ENCODE assay signal across 28 cellular contexts in the genomic region with DNA sequence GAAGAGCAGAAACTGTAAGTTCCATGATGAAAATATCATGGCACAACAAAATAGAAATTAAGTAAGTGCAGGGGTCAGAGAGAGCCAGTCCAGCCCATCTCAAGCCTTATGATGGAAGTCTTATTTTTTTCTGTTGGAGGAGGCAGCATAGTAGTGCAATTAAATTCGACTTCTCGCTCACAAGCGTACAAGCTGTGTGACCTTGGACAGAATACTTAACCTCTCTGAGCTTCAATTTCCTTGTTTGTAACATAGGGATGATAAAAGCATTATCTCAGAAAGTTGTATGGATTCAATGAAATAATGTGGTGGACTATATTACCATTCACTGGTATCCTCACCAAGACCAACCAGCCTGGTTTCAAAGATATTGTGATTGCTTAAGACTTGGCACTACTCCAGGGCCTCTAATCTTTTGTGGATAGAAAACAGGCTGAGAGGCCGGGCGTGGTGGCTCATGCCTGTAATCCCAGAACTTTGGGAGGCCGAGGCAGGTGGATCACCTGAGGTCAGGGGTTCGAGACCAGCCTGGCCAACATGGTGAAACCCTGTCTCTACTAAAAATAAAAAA. TPM values are rescaled to one million over a fixed set of nuclear protein-coding genes. Genes with fewer than 3 reads are reported as not detected.
DNase-seq lines count a peak whose midpoint lies in the region; ATAC-seq, FAIRE-seq and TF ChIP-seq lines count a peak whose summit lies in the region.
"Had no signal": no experiment of that assay in that cellular context is flagged by ENCODE, and none has a peak within 500 bp of the region (broad histone marks: within the 10 kb centered on the region; RNA-seq: fewer than 3 reads in every experiment).

No MANE protein-coding gene starts in this region.

- H3K4me3 ChIP-seq in bronchial epithelial cell (ENCODE audit: low read depth, low read length) (no peak overlapping the region), vagina (no peak overlapping the region), testis (no peak overlapping the region), WERI-Rb-1 (ENCODE audit: low read depth, low read length) (no peak overlapping the region)
- H3K4me3 ChIP-seq: heart left ventricle, SJSA1 had no signal

- H3K9me3 ChIP-seq in vagina = no peaks in the 10 kb centered on the region
- H3K9me3 ChIP-seq in testis = no peaks in the 10 kb centered on the region
- no peaks in the 10 kb centered on the region for H3K9me3 ChIP-seq in WERI-Rb-1 (ENCODE audit: severe bottlenecking)
- H3K9me3 ChIP-seq: heart left ventricle, SJSA1 had no signal

- H3K36me3 ChIP-seq in bronchial epithelial cell (ENCODE audit: control insufficient read depth, insufficient read depth, low read length) = no peaks in the 10 kb centered on the region
- no peaks in the 10 kb centered on the region for H3K36me3 ChIP-seq in vagina
- H3K36me3 ChIP-seq in testis (ENCODE audit: low read depth, missing control alignments) = no peaks in the 10 kb centered on the region
- no peaks in the 10 kb centered on the region for H3K36me3 ChIP-seq in WERI-Rb-1
- H3K36me3 ChIP-seq: heart left ventricle, SJSA1 had no signal

- H3K27ac Mint-ChIP-seq in activated CD8-positive, alpha-beta memory T cell treated with anti-CD3 and anti-CD28 coated beads, Interleukin-2, amount 10 ng/mL, durations not matched to agents 7 days and 5 days = no peak overlapping the region
- H3K27ac Mint-ChIP-seq: activated T-helper 1 cell treated with anti-CD3 and anti-CD28 coated beads, Interleukin-12 subunit alpha, Interleukin-12 subunit beta, Interleukin-2, Interleukin-4 antibody, amounts not matched to agents 30 ng/mL and 10 ng/mL and 1 ng/mL, durations not matched to agents 14 hours and 24 hours and 36 hours; CD4-positive, CD25-positive, alpha-beta regulatory T cell; dendritic cell treated with granulocyte-macrophage colony-stimulating factor and Interleukin-4, amounts not matched to agents 40 ng/mL and 50 ng/mL, for 4 days had no signal

- peaks cover 2% of the 10 kb centered on the region for H3K27me3 ChIP-seq in bronchial epithelial cell (ENCODE audit: control insufficient read depth, insufficient read depth, low read length)
- H3K27me3 ChIP-seq in vagina = no peaks in the 10 kb centered on the region
- no peaks in the 10 kb centered on the region for H3K27me3 ChIP-seq in testis
- no peaks in the 10 kb centered on the region for H3K27me3 ChIP-seq in WERI-Rb-1 (ENCODE audit: insufficient read depth, low read depth, severe bottlenecking)
- H3K27me3 ChIP-seq: heart left ventricle, SJSA1 had no signal

- H3K27ac ChIP-seq in vagina (no peak overlapping the region), testis (no peak overlapping the region), WERI-Rb-1 (no peak overlapping the region)
- H3K27ac ChIP-seq: heart left ventricle, SJSA1 had no signal

- no peaks in the 10 kb centered on the region for H3K4me1 ChIP-seq in vagina
- no peaks in the 10 kb centered on the region for H3K4me1 ChIP-seq in testis
- H3K4me1 ChIP-seq: heart left ventricle, SJSA1 had no signal

- H3K27me3 Mint-ChIP-seq in activated CD8-positive, alpha-beta memory T cell treated with anti-CD3 and anti-CD28 coated beads, Interleukin-2, amount 10 ng/mL, durations not matched to agents 7 days and 5 days = peaks cover 11% of the 10 kb centered on the region

- no peak overlapping the region for H3K4me3 Mint-ChIP-seq in activated CD8-positive, alpha-beta memory T cell treated with anti-CD3 and anti-CD28 coated beads, Interleukin-2, amount 10 ng/mL, durations not matched to agents 7 days and 5 days
- H3K4me3 Mint-ChIP-seq: activated T-helper 1 cell treated with anti-CD3 and anti-CD28 coated beads, Interleukin-12 subunit alpha, Interleukin-12 subunit beta, Interleukin-2, Interleukin-4 antibody, amounts not matched to agents 30 ng/mL and 10 ng/mL and 1 ng/mL, durations not matched to agents 14 hours and 24 hours and 36 hours; CD4-positive, CD25-positive, alpha-beta regulatory T cell; dendritic cell treated with granulocyte-macrophage colony-stimulating factor and Interleukin-4, amounts not matched to agents 40 ng/mL and 50 ng/mL, for 4 days; neural crest cell had no signal

- no peak for FAIRE-seq in bronchial epithelial cell (lab: Jason Lieb, UNC)
- FAIRE-seq: urothelium cell line had no signal

- no peak for ATAC-seq in activated CD8-positive, alpha-beta memory T cell treated with anti-CD3 and anti-CD28 coated beads, Interleukin-2, amount 10 ng/mL, durations not matched to agents 7 days and 5 days
- ATAC-seq: heart left ventricle, right cardiac atrium had no signal

- TF ChIP-seq CTCF in bronchial epithelial cell (IDR thresholded peaks at IDR 0.05; ENCODE audit: insufficient read depth, low read length, severe bottlenecking) (no peak), vagina (IDR thresholded peaks at IDR 0.05) (no peak), testis (IDR thresholded peaks at IDR 0.05) (no peak), WERI-Rb-1 (IDR thresholded peaks at IDR 0.05; ENCODE audit: low read depth, low read length) (no peak)

- intact Hi-C loops in vagina (cut with DNase I) (no loop called here), testis (cut with DNase I; ENCODE audit: low total_unique reads) (loop anchor here (10.0 kb wide), 2 partner anchors 105 to 195 kb away; no protein-coding TSS in a partner anchor)

- CTCF ChIA-PET in activated CD8-positive, alpha-beta memory T cell treated with anti-CD3 and anti-CD28 coated beads, Interleukin-2, amount 10 ng/mL, durations not matched to agents 7 days and 5 days (lab: Charles Lee) = interaction anchor here (1.7 to 8.8 kb wide), 4 partner anchors 26 to 191 kb away, joined by 5 to 107 read pairs (median 10); partner anchors contain the start of gene MVB12B

- peak; percentile 14 for DNase-seq in activated CD8-positive, alpha-beta memory T cell treated with anti-CD3 and anti-CD28 coated beads, Interleukin-2, amount 10 ng/mL, durations not matched to agents 7 days and 5 days
- no peak for DNase-seq in activated CD8-positive, alpha-beta memory T cell treated with anti-CD3 and anti-CD28 coated beads, Interleukin-2, amount 50 U/mL, for 4 hours
- DNase-seq in bronchial epithelial cell (ENCODE audit: low read depth) (peak; percentile 11), iris pigment epithelial cell (ENCODE audit: low read depth) (peak; percentile 28), vagina (ENCODE audit: extremely low spot score in 2 of 2) (peak; percentile 10 to 37), testis (no peak), germinal center (ENCODE audit: low spot score) (no peak), WERI-Rb-1 (no peak)
- DNase-seq: 8988T; activated CD4-positive, alpha-beta T cell treated with anti-CD3 and anti-CD28 coated beads, Interleukin-2, amount 50 U/mL, for 4 hours; activated CD4-positive, CD25-positive, alpha-beta regulatory T cell; activated naive CD4-positive, alpha-beta T cell treated with anti-CD3 and anti-CD28 coated beads, Interleukin-2, amount 50 U/mL, for 16 hours; anterior cingulate cortex; CD4-positive, CD25-positive, alpha-beta regulatory T cell; heart left ventricle; kidney glomerular epithelial cell; NCI-H2029 treated with DMSO at 0.1 percent for 48 hours; NCI-H446; NCI-H82; right cardiac atrium; RPMI8226; stimulated activated CD4-positive, alpha-beta T cell treated with anti-CD3 and anti-CD28 coated beads, Interleukin-12 subunit alpha, Interleukin-12 subunit beta, amount 100 ng/mL, for 4 hours; stimulated activated CD4-positive, alpha-beta T cell treated with anti-CD3 and anti-CD28 coated beads, Interleukin-4, amount 100 ng/mL, for 1 hour had no signal

- 89 to 91% methylated on average over 7 of the region's 7 CpGs for WGBS in testis, 2 donors

- TF ChIP-seq POLR2A in vagina (IDR thresholded peaks at IDR 0.05) (no peak), testis (IDR thresholded peaks at IDR 0.05) (no peak)

- no peaks in the 10 kb centered on the region for H3K36me3 Mint-ChIP-seq in activated CD8-positive, alpha-beta memory T cell treated with anti-CD3 and anti-CD28 coated beads, Interleukin-2, amount 10 ng/mL, durations not matched to agents 7 days and 5 days
- H3K36me3 Mint-ChIP-seq: CD4-positive, CD25-positive, alpha-beta regulatory T cell had no signal

- H3K9me3 Mint-ChIP-seq in activated CD8-positive, alpha-beta memory T cell treated with anti-CD3 and anti-CD28 coated beads, Interleukin-2, amount 10 ng/mL, durations not matched to agents 7 days and 5 days (ENCODE audit: low read depth) = no peaks in the 10 kb centered on the region
- H3K9me3 Mint-ChIP-seq: activated T-helper 1 cell treated with anti-CD3 and anti-CD28 coated beads, Interleukin-12 subunit alpha, Interleukin-12 subunit beta, Interleukin-2, Interleukin-4 antibody, amounts not matched to agents 30 ng/mL and 10 ng/mL and 1 ng/mL, durations not matched to agents 14 hours and 24 hours and 36 hours; CD4-positive, CD25-positive, alpha-beta regulatory T cell; dendritic cell treated with granulocyte-macrophage colony-stimulating factor and Interleukin-4, amounts not matched to agents 40 ng/mL and 50 ng/mL, for 4 days; neural crest cell had no signal

- peaks cover 24% of the 10 kb centered on the region for H3K4me1 Mint-ChIP-seq in activated CD8-positive, alpha-beta memory T cell treated with anti-CD3 and anti-CD28 coated beads, Interleukin-2, amount 10 ng/mL, durations not matched to agents 7 days and 5 days

RNA-seq across cellular contexts. Expression of gene MVB12B, which starts 26.8 kb away (rescaled TPM):
- 10 to 100 TPM; 39.2 to 57.0 TPM for total RNA-seq in activated CD8-positive, alpha-beta memory T cell treated with anti-CD3 and anti-CD28 coated beads, Interleukin-2, amount 10 ng/mL, durations not matched to agents 7 days and 5 days
- 0.26 and 0.90 TPM in 2 replicates for total RNA-seq in bronchial epithelial cell
- total RNA-seq in vagina = 16.5 TPM
- total RNA-seq in testis = 10 to 100 TPM; 26.2 to 30.7 TPM
- polyA plus RNA-seq in testis (ENCODE audit: insufficient read depth, low read depth, low replicate concordance) = 13.6 TPM

Comparison
In these comparisons a context has a peak if more than half of its experiments do, and no peak if none do; other contexts are left out.
1. DNase-seq: peak in activated CD8-positive, alpha-beta memory T cell treated with anti-CD3 and anti-CD28 coated beads, Interleukin-2, amount 10 ng/mL, durations not matched to agents 7 days and 5 days (single experiment), bronchial epithelial cell (single experiment), iris pigment epithelial cell (single experiment) and vagina (2 of 2); none in activated CD8-positive, alpha-beta memory T cell treated with anti-CD3 and anti-CD28 coated beads, Interleukin-2, amount 50 U/mL, for 4 hours (single experiment), testis (single experiment), germinal center (single experiment) and WERI-Rb-1 (single experiment).